In the genomic region with DNA sequence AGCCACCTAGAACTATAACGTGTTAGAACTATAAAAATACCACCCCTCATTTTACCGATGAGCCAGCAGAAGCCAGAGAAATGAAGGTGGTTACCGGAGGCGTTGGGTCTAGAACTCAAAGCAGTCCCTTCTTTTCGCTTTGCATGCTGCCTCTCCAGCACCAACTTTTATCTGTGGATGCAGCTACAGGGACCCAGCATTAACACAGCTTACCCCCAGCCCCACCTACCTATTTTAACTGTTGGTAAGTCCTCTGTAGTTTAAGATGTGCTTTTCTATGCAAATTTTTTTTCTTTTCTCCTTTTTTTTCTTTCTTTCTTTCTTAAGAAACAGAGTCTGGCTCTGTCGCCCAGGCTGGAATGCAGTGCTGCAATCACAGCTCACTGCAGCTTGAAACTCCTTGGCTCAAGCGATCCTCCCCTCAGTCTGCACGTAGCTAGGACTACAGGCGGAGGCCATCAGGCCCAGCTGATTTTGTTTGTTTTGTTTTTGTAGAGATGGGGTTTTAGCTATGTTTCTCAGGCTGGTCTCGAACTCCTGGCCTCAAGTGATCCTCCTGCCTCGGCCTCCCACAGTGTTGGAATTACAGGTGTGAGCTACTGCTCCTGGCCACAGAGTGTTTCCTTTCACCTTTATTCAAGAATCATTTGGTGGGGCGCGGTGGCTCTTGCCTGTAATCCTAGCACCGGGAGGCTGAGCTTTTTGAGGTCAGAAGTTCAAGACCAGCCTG, we compare ENCODE assay signal across 8 cellular contexts. TPM values are rescaled to one million over a fixed set of nuclear protein-coding genes. Genes with fewer than 3 reads are reported as not detected.
DNase-seq lines count a peak whose midpoint lies in the region; ATAC-seq, FAIRE-seq and TF ChIP-seq lines count a peak whose summit lies in the region.

No MANE protein-coding gene starts in this region.

- 26 to 27% methylated on average over 14 of the region's 14 CpGs for WGBS in GM23248 (ENCODE audit: low coverage in 1 of 2, low lambda C conversion rate in 2 of 2, missing lambda C conversion rate in 2 of 2), 2 experiments
- 51% methylated on average over 13 of the region's 14 CpGs for WGBS in GM12878 (ENCODE audit: insufficient coverage, insufficient replicate concordance, low lambda C conversion rate, missing lambda C conversion rate)
- 30 to 40% (median 33%) methylated on average over 13 to 14 of the region's 14 CpGs for WGBS in stomach, 5 donors

- TF ChIP-seq POLR2A in GM12878 (IDR thresholded peaks at IDR 0.05; ENCODE audit: low read depth, low read length) (no peak), stomach (IDR thresholded peaks at IDR 0.05) (no peak)

- peaks cover 13% of the 10 kb centered on the region for H3F3A ChIP-seq in GM23248 (ENCODE audit: insufficient read depth)

- no peak for FAIRE-seq in GM12878 (lab: Jason Lieb, UNC)

- H3K36me3 ChIP-seq in GM23248 (ENCODE audit: low read depth) (0 out of 2 replicates have a peak, but pooled peaks cover 6% of the 10 kb centered on the region), KOPT-K1 (ENCODE audit: insufficient read depth, low read length) (no peaks in the 10 kb centered on the region), GM12878 (ENCODE audit: control insufficient read depth in 2 of 2, insufficient read depth in 2 of 2, low read length in 1 of 2) (no peaks in the 10 kb centered on the region), stomach (peaks cover 0 to 9% (median 2%) of the 10 kb centered on the region in 4 donors)

- no peaks in the 10 kb centered on the region for H3K27me3 ChIP-seq in GM23248 (replicated peaks; ENCODE audit: insufficient read depth)
- H3K27me3 ChIP-seq in GM12878 (replicated peaks in 1 of 2; ENCODE audit: control insufficient read depth in 2 of 2, insufficient read depth in 2 of 2, low read length in 1 of 2), result no peaks in the 10 kb centered on the region
- H3K27me3 ChIP-seq in stomach, result no peaks in the 10 kb centered on the region

- DNase-seq in NCI-H146 (lab: John Stamatoyannopoulos, UW) (peak; percentile 62), NCI-H146 treated with DMSO at 0.1 percent for 48 hours (lab: John Stamatoyannopoulos, UW; ENCODE audit: unreplicated experiment) (no peak), GM23248 (peak; percentile 80), GM12878 (ENCODE audit: low read depth, low spot score) (no peak), islet precursor cell (peak; percentile 72), stomach (no peak), GF-D8 (lab: John Stamatoyannopoulos, UW) (no peak)

- intact Hi-C loops in GM12878 (cut with micrococcal nuclease; ENCODE audit: unreplicated experiment) (loop anchor here (1.0 to 2.0 kb wide), 3 partner anchors 37 to 97 kb away; partner anchors contain the start of genes CCNC and PNISR), stomach (cut with DNase I; ENCODE audit: low total_unique reads) (no loop called here)

- H3K79me2 ChIP-seq in GM23248 (ENCODE audit: insufficient read depth) (peaks cover 47% of the 10 kb centered on the region), GM12878 (ENCODE audit: control insufficient read depth, insufficient read depth, low read length) (peaks cover 3% of the 10 kb centered on the region; the same call in 1 of the 2 replicates)

- peak overlapping the region; percentile 87 for H3K4me2 ChIP-seq in GM23248 (ENCODE audit: unreplicated experiment)
- H3K4me2 ChIP-seq in GM12878 (ENCODE audit: control insufficient read depth, insufficient read depth), result peak overlapping the region; percentile 2

- H3K4me3 ChIP-seq in GM23248 (peak overlapping the region; percentile 92), GM12878 (peak overlapping the region; percentile 88), stomach (peak overlapping the region; percentile 66 to 85 (median 78))

- TF ChIP-seq EP300 in GM12878 (IDR thresholded peaks at IDR 0.05; ENCODE audit: borderline replicate concordance in 1 of 2, control insufficient read depth in 1 of 2, low read depth in 2 of 2, low read length in 2 of 2) (no peak), stomach (IDR thresholded peaks at IDR 0.05) (no peak)

- H3K9ac ChIP-seq in GM23248 (peak overlapping the region; percentile 85), GM12878 (ENCODE audit: control insufficient read depth, insufficient read depth, low read length) (peak overlapping the region; percentile 73)

- in situ Hi-C loops in GM23248 (cut with MboI) (no loop called here), GM12878 (cut with MboI) (no loop called here)

- POLR2A ChIA-PET in GM12878 (lab: Charles Lee), result interaction anchor here (0.6 to 4.1 kb wide), 8 partner anchors 9 to 115 kb away, joined by 4 to 25 read pairs (median 6); partner anchors contain the start of gene CCNC

- no peak for TF ChIP-seq CTCF in GM12878 (IDR thresholded peaks at IDR 0.05 in 2 of 3, conservative IDR thresholded peaks at IDR 0.05 in 1 of 3; ENCODE audit: control insufficient read depth in 2 of 3, extremely low read depth in 1 of 3, insufficient read depth in 1 of 3, low read depth in 3 of 3, low read length in 3 of 3)
- TF ChIP-seq CTCF in stomach (IDR thresholded peaks at IDR 0.05), result no peak

- ATAC-seq in GM12878, result peak; percentile 47

- peaks cover 11% of the 10 kb centered on the region for H3K4me1 ChIP-seq in GM23248 (ENCODE audit: insufficient read depth)
- no peaks in the 10 kb centered on the region for H3K4me1 ChIP-seq in GM12878 (ENCODE audit: control insufficient read depth, insufficient read depth, low read length)
- peaks cover 6 to 44% (median 23%) of the 10 kb centered on the region in 4 donors for H3K4me1 ChIP-seq in stomach

- H2AFZ ChIP-seq in GM23248 (peak overlapping the region; percentile 94), GM12878 (ENCODE audit: control insufficient read depth, low read depth, low read length) (peak overlapping the region; percentile 70)

- no peaks in the 10 kb centered on the region for H3K9me3 ChIP-seq in GM23248 (ENCODE audit: low read depth)
- H3K9me3 ChIP-seq in KOPT-K1 (ENCODE audit: insufficient read depth, low read length, poor library complexity, severe bottlenecking), result no peaks in the 10 kb centered on the region
- no peaks in the 10 kb centered on the region for H3K9me3 ChIP-seq in GM12878 (replicated peaks; ENCODE audit: control insufficient read depth, insufficient read depth, low read length)
- H3K9me3 ChIP-seq in stomach, result no peaks in the 10 kb centered on the region

- CTCF ChIA-PET in GM12878 (lab: Yijun Ruan, JAX), result interaction anchor here (0.6 to 2.4 kb wide), 12 partner anchors 9 to 224 kb away, joined by 3 to 13 read pairs (median 4); partner anchors contain the start of genes CCNC and PNISR

- H3K9me2 ChIP-seq in GM23248 (ENCODE audit: insufficient read depth), result no peaks in the 10 kb centered on the region; the same call in 1 of the 2 replicates

- BruUV-seq in GM12878 (replicated peaks; lab: Mats Ljungman, UMichigan), result no TSS peak

- no peak for TF ChIP-seq RAD21 in GM12878 (IDR thresholded peaks at IDR 0.05; ENCODE audit: insufficient read depth, low read depth, low read length)

- SMC1A ChIA-PET in GM12878 (lab: Charles Lee; ENCODE audit: uncharacterized antibody, unreplicated experiment), result interaction anchor here (0.8 to 2.3 kb wide), 11 partner anchors 9 to 224 kb away, joined by 3 to 8 read pairs (median 4); no protein-coding TSS in a partner anchor

- H4K20me1 ChIP-seq in GM23248 (ENCODE audit: insufficient read depth) (no peaks in the 10 kb centered on the region), GM12878 (ENCODE audit: control insufficient read depth, insufficient read depth) (no peaks in the 10 kb centered on the region)

- H3K27ac ChIP-seq in GM23248, result peak overlapping the region; percentile 88
- peak overlapping the region; percentile 65 for H3K27ac ChIP-seq in KOPT-K1 (ENCODE audit: low read depth, low read length, poor library complexity, severe bottlenecking)
- H3K27ac ChIP-seq in GM12878 (ENCODE audit: control insufficient read depth, insufficient read depth), result peak overlapping the region; percentile 79
- H3K27ac ChIP-seq in stomach, result peak overlapping the region; percentile 90 to 96 (median 93)

- RAD21 ChIA-PET in GM12878 (lab: Charles Lee; ENCODE audit: unreplicated experiment), result interaction anchor here (2.0 kb wide), 1 partner anchor 37 kb away, joined by 7 read pairs; no protein-coding TSS in a partner anchor

RNA-seq across cellular contexts. Expression of gene USP45, which starts 6.5 kb away (rescaled TPM):
- total RNA-seq in GM23248 (2014; rRNA removed; shearing (Covaris generic)), result 9.4 and 14.4 TPM in 2 replicates
- polyA plus RNA-seq in GM23248 (2016; fragmentation: Nextera tagmentation; extraction: Ambion mirVana) (12.2 and 13.2 TPM in 2 replicates), GM12878 (2011; rRNA removed) (16.5 and 21.8 TPM in 2 replicates), GM12878 (2014; fragmentation: Illumina TruSeq; extraction: Trizol) (17.4 and 24.3 TPM in 2 replicates), GM12878 (2014; fragmentation: Nextera tagmentation; extraction: Ambion mirVana) (10 to 100 TPM; 13.0 to 14.1 TPM), GM12878 (2014; rRNA removed) (9.6 and 10.4 TPM in 2 replicates), GM12878 (2016; fragmentation: Nextera tagmentation; extraction: Ambion mirVana) (10 to 100 TPM; 12.3 to 16.0 TPM), stomach (1 to 10 TPM; 2.6 to 5.3 (median 3.1) TPM)
- 73.5 and 91.7 TPM in 2 replicates for total RNA-seq in GM12878 (2013; cell fraction: nucleolus; rRNA removed)
- total RNA-seq in GM12878 (2014; rRNA removed) (12.9 and 16.6 TPM in 2 replicates), GM12878 (2014; rRNA removed; fragmentation: Illumina TruSeq; extraction: Trizol) (17.2 and 21.6 TPM in 2 replicates), GM12878 (2021) (11.0 and 12.0 TPM in 2 replicates), stomach (100 to 1,000 TPM in 1 of 5 donors, 10 to 100 TPM in 3, 1 to 10 TPM in 1; 9.4 to 235 (median 31.3) TPM)
- polyA plus RNA-seq in GM12878 (2011; ENCODE audit: low read depth), result 5.6 TPM
- 7.5 and 8.8 TPM in 2 replicates for polyA plus RNA-seq in GM12878 (2011; cell fraction: cytosol; rRNA removed)
- polyA plus RNA-seq in GM12878 (2011; cell fraction: nucleus; rRNA removed), result 22.5 and 25.4 TPM in 2 replicates
- polyA plus RNA-seq in GM12878 (2012), result 6.3 and 7.6 TPM in 2 replicates
- polyA minus RNA-seq in GM12878 (2011; rRNA and poly(A)+ RNA removed), result 16.0 and 18.0 TPM in 2 replicates
- 4.5 and 8.9 TPM in 2 replicates for polyA minus RNA-seq in GM12878 (2011; cell fraction: cytosol; rRNA and poly(A)+ RNA removed)
- 14.4 and 14.9 TPM in 2 replicates for polyA minus RNA-seq in GM12878 (2011; cell fraction: nucleus; rRNA and poly(A)+ RNA removed)

RNA-seq across cellular contexts. Expression of gene CCNC, which starts 46.7 kb away (rescaled TPM):
- 78.5 and 89.3 TPM in 2 replicates for total RNA-seq in GM23248 (2014; rRNA removed; shearing (Covaris generic))
- 48.6 and 53.9 TPM in 2 replicates for polyA plus RNA-seq in GM23248 (2016; fragmentation: Nextera tagmentation; extraction: Ambion mirVana)
- total RNA-seq in GM12878 (2013; cell fraction: nucleolus; rRNA removed), result 70.9 and 102 TPM in 2 replicates
- 85.1 and 104 TPM in 2 replicates for total RNA-seq in GM12878 (2014; rRNA removed)
- 105 and 111 TPM in 2 replicates for total RNA-seq in GM12878 (2014; rRNA removed; fragmentation: Illumina TruSeq; extraction: Trizol)
- 64.9 and 68.5 TPM in 2 replicates for total RNA-seq in GM12878 (2021)
- polyA plus RNA-seq in GM12878 (2011; ENCODE audit: low read depth), result 26.4 TPM
- 99.7 and 145 TPM in 2 replicates for polyA plus RNA-seq in GM12878 (2011; rRNA removed)
- 30.6 and 38.7 TPM in 2 replicates for polyA plus RNA-seq in GM12878 (2011; cell fraction: cytosol; rRNA removed)
- polyA plus RNA-seq in GM12878 (2011; cell fraction: nucleus; rRNA removed), result 47.7 and 68.5 TPM in 2 replicates
- 49.9 and 55.5 TPM in 2 replicates for polyA plus RNA-seq in GM12878 (2012)
- 99.1 and 114 TPM in 2 replicates for polyA plus RNA-seq in GM12878 (2014; fragmentation: Illumina TruSeq; extraction: Trizol)
- 100 to 1,000 TPM in 1 of 2 experiments, 10 to 100 TPM in 1; 82.3 to 168 TPM for polyA plus RNA-seq in GM12878 (2014; fragmentation: Nextera tagmentation; extraction: Ambion mirVana)
- polyA plus RNA-seq in GM12878 (2014; rRNA removed), result 50.3 and 68.5 TPM in 2 replicates
- polyA plus RNA-seq in GM12878 (2016; fragmentation: Nextera tagmentation; extraction: Ambion mirVana), result 100 to 1,000 TPM; 135 to 146 TPM
- 56.4 and 124 TPM in 2 replicates for polyA minus RNA-seq in GM12878 (2011; rRNA and poly(A)+ RNA removed)
- polyA minus RNA-seq in GM12878 (2011; cell fraction: cytosol; rRNA and poly(A)+ RNA removed), result 25.5 and 32.1 TPM in 2 replicates
- 22.5 and 30.3 TPM in 2 replicates for polyA minus RNA-seq in GM12878 (2011; cell fraction: nucleus; rRNA and poly(A)+ RNA removed)
- total RNA-seq in stomach, result 100 to 1,000 TPM in 1 of 5 donors, 10 to 100 TPM in 3, 1 to 10 TPM in 1; 1.2 to 158 (median 55.4) TPM
- 10 to 100 TPM; 30.6 to 68.6 (median 50.2) TPM for polyA plus RNA-seq in stomach

Comparison
In these comparisons a context has a peak if more than half of its experiments do, and no peak if none do; other contexts are left out.
1. DNase-seq: peak in NCI-H146 (single experiment), GM23248 (single experiment) and islet precursor cell (single experiment); none in NCI-H146 treated with DMSO at 0.1 percent for 48 hours (single experiment), GM12878 (single experiment), stomach (single experiment) and GF-D8 (single experiment).
2. Peak in every context shown above with its lines, with median percentiles within 50 percentile points of each other: H3K27ac ChIP-seq and H3K4me3 ChIP-seq.